8 cellular contexts compared by ENCODE assay signal in the genomic region with DNA sequence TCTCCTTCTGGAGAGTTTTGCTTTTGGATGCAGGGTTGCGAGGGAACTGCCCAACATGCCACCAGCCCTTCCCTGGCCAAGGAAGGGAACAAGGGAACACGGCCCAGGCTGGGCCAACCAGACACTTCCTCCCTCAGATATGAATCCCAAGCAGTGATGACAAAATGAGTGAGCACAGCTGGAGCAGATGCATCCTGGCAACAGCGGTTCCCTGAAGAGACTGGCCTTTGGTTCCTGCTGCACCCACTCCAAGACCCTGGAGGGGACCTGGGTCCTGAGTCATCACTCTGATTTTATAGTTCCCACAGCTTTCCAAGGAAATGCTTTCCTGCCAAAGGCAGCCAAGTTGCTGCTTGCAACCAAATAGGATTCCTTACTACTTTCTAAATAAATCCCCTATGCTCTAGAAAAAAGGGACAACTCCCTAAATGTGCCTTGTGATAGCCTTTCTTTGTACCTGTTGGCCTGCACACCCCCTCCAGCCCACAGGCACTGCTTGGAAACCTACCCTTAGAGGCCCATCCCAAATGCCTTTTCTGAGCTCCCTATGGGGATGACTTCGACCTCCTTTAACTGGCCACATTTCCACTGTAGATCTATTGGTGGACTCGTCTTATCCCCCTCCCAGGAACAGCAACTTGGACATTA. TPM values are rescaled to one million over a fixed set of nuclear protein-coding genes. Genes with fewer than 3 reads are reported as not detected.
DNase-seq lines count a peak whose midpoint lies in the region; ATAC-seq and TF ChIP-seq lines count a peak whose summit lies in the region.

No MANE protein-coding gene starts in this region.

- H3K27me3 Mint-ChIP-seq in activated CD4-positive, alpha-beta memory T cell treated with anti-CD3 and anti-CD28 coated beads, Interleukin-2, amount 10 ng/mL, durations not matched to agents 7 days and 5 days, result no peaks in the 10 kb centered on the region

- H3K27me3 ChIP-seq in foreskin keratinocyte, result no peaks in the 10 kb centered on the region
- no peaks in the 10 kb centered on the region for H3K27me3 ChIP-seq in gastrocnemius medialis
- no peaks in the 10 kb centered on the region for H3K27me3 ChIP-seq in prostate gland (replicated peaks; ENCODE audit: insufficient read depth)

- TF ChIP-seq POLR2A in gastrocnemius medialis (IDR thresholded peaks at IDR 0.05), result no peak
- no peak for TF ChIP-seq POLR2A in prostate gland (IDR thresholded peaks at IDR 0.05)

- ATAC-seq in foreskin keratinocyte, result peak; percentile 33
- no peak for ATAC-seq in gastrocnemius medialis
- ATAC-seq in GM21576 (IDR thresholded peaks at IDR 0.05; ENCODE audit: unreplicated experiment), result no peak

- H3K4me3 ChIP-seq in GM12865 (ENCODE audit: low read depth, low read length) (peak overlapping the region; percentile 32), gastrocnemius medialis (no peak overlapping the region), prostate gland (no peak overlapping the region)

- in situ Hi-C loops in gastrocnemius medialis (cut with MboI; ENCODE audit: low sequenced_read_pairs in 4 of 4), result no loop called here

- no peak overlapping the region for H3K4me3 Mint-ChIP-seq in activated CD4-positive, alpha-beta memory T cell treated with anti-CD3 and anti-CD28 coated beads, Interleukin-2, amount 10 ng/mL, durations not matched to agents 7 days and 5 days

- 30% methylated on average over 5 of the region's 5 CpGs for WGBS in prostate gland

- intact Hi-C loops in gastrocnemius medialis (cut with DNase I; ENCODE audit: low total_unique reads) (no loop called here), prostate gland (cut with DNase I) (no loop called here)

- DNase-seq in GM12865 (ENCODE audit: low read depth), result no peak
- DNase-seq in RWPE1 (ENCODE audit: low spot score), result no peak
- peak in 1 of 2 donors; percentile 13 for DNase-seq in foreskin keratinocyte
- peak in 1 of 2 donors; percentile 41 for DNase-seq in gastrocnemius medialis
- DNase-seq in activated CD4-positive, alpha-beta memory T cell treated with anti-CD3 and anti-CD28 coated beads, Interleukin-2, amount 10 ng/mL, durations not matched to agents 7 days and 5 days, result no peak
- no peak for DNase-seq in prostate gland (ENCODE audit: low spot score)
- no peak for DNase-seq in SHP77 (lab: John Stamatoyannopoulos, UW)

- no peaks in the 10 kb centered on the region for H3K4me1 ChIP-seq in foreskin keratinocyte
- H3K4me1 ChIP-seq in gastrocnemius medialis, result peaks cover 91 to 94% of the 10 kb centered on the region in 2 donors
- peaks cover 3% of the 10 kb centered on the region for H3K4me1 ChIP-seq in prostate gland (replicated peaks)

- no peaks in the 10 kb centered on the region for H3K9me3 ChIP-seq in gastrocnemius medialis
- H3K9me3 ChIP-seq in prostate gland, result no peaks in the 10 kb centered on the region

- TF ChIP-seq CTCF in GM12865 (IDR thresholded peaks at IDR 0.05; ENCODE audit: insufficient read depth, low read depth, low read length, missing control alignments), result no peak
- no peak for TF ChIP-seq CTCF in RWPE1 (conservative IDR thresholded peaks at IDR 0.05; ENCODE audit: low read depth)
- no peak for TF ChIP-seq CTCF in foreskin keratinocyte (conservative IDR thresholded peaks at IDR 0.05)
- no peak for TF ChIP-seq CTCF in gastrocnemius medialis (IDR thresholded peaks at IDR 0.05 in 4 of 5, conservative IDR thresholded peaks at IDR 0.05 in 1 of 5)
- TF ChIP-seq CTCF in prostate gland (IDR thresholded peaks at IDR 0.05), result no peak

- H3K27ac ChIP-seq in RWPE1, result peak overlapping the region; percentile 81
- H3K27ac ChIP-seq in foreskin keratinocyte, result no peak overlapping the region
- peak overlapping the region; percentile 27 to 68 (median 51) for H3K27ac ChIP-seq in gastrocnemius medialis
- H3K27ac ChIP-seq in prostate gland, result peak overlapping the region in 1 of 2 donors; percentile 1

- POLR2A ChIA-PET in RWPE1 (lab: Yijun Ruan, JAX; ENCODE audit: low non-redundant PET), result interaction anchor here (0.7 kb wide), 1 partner anchor 318 kb away, joined by 4 read pairs; no protein-coding TSS in a partner anchor
- POLR2A ChIA-PET in activated CD4-positive, alpha-beta memory T cell treated with anti-CD3 and anti-CD28 coated beads, Interleukin-2, amount 10 ng/mL, durations not matched to agents 7 days and 5 days (lab: Charles Lee), result interaction anchor here (0.8 kb wide), 1 partner anchor 13 kb away, joined by 3 read pairs; no protein-coding TSS in a partner anchor

- H3K36me3 Mint-ChIP-seq in activated CD4-positive, alpha-beta memory T cell treated with anti-CD3 and anti-CD28 coated beads, Interleukin-2, amount 10 ng/mL, durations not matched to agents 7 days and 5 days (ENCODE audit: low read depth), result peaks cover 17% of the 10 kb centered on the region

- H3K4me1 Mint-ChIP-seq in activated CD4-positive, alpha-beta memory T cell treated with anti-CD3 and anti-CD28 coated beads, Interleukin-2, amount 10 ng/mL, durations not matched to agents 7 days and 5 days, result peaks cover 51% of the 10 kb centered on the region

- H3K36me3 ChIP-seq in gastrocnemius medialis (no peaks in the 10 kb centered on the region), prostate gland (no peaks in the 10 kb centered on the region)

- CTCF ChIA-PET in RWPE1 (lab: Yijun Ruan, JAX), result no interaction called here
- CTCF ChIA-PET in activated CD4-positive, alpha-beta memory T cell treated with anti-CD3 and anti-CD28 coated beads, Interleukin-2, amount 10 ng/mL, durations not matched to agents 7 days and 5 days (lab: Charles Lee), result no interaction called here

- H3K27ac Mint-ChIP-seq in activated CD4-positive, alpha-beta memory T cell treated with anti-CD3 and anti-CD28 coated beads, Interleukin-2, amount 10 ng/mL, durations not matched to agents 7 days and 5 days, result no peak overlapping the region

- H3K9me3 Mint-ChIP-seq in activated CD4-positive, alpha-beta memory T cell treated with anti-CD3 and anti-CD28 coated beads, Interleukin-2, amount 10 ng/mL, durations not matched to agents 7 days and 5 days, result no peaks in the 10 kb centered on the region

RNA-seq across cellular contexts. Expression of gene ST3GAL2, which starts 5.3 kb away (rescaled TPM):
- total RNA-seq in foreskin keratinocyte (12.3 and 12.5 TPM in 2 replicates), gastrocnemius medialis (10 to 100 TPM; 12.8 to 27.7 (median 22.1) TPM), prostate gland (10 to 100 TPM in 1 of 2 donors, 1 to 10 TPM in 1; 8.7 to 54.5 TPM)
- polyA plus RNA-seq in foreskin keratinocyte, result 6.7 and 6.9 TPM in 2 replicates
- 10 to 100 TPM; 21.6 to 22.7 TPM for total RNA-seq in activated CD4-positive, alpha-beta memory T cell treated with anti-CD3 and anti-CD28 coated beads, Interleukin-2, amount 10 ng/mL, durations not matched to agents 7 days and 5 days

RNA-seq across cellular contexts. Expression of gene FCSK, which starts 20.8 kb away (rescaled TPM):
- 7.6 and 8.4 TPM in 2 replicates for total RNA-seq in foreskin keratinocyte
- polyA plus RNA-seq in foreskin keratinocyte, result 5.7 and 6.2 TPM in 2 replicates
- 10 to 100 TPM in 2 of 4 donors, 1 to 10 TPM in 2; 8.0 to 13.5 (median 11.1) TPM for total RNA-seq in gastrocnemius medialis
- total RNA-seq in activated CD4-positive, alpha-beta memory T cell treated with anti-CD3 and anti-CD28 coated beads, Interleukin-2, amount 10 ng/mL, durations not matched to agents 7 days and 5 days, result 10 to 100 TPM; 17.3 to 17.4 TPM
- 10 to 100 TPM; 23.0 to 33.1 TPM for total RNA-seq in prostate gland
